In the genomic region with DNA sequence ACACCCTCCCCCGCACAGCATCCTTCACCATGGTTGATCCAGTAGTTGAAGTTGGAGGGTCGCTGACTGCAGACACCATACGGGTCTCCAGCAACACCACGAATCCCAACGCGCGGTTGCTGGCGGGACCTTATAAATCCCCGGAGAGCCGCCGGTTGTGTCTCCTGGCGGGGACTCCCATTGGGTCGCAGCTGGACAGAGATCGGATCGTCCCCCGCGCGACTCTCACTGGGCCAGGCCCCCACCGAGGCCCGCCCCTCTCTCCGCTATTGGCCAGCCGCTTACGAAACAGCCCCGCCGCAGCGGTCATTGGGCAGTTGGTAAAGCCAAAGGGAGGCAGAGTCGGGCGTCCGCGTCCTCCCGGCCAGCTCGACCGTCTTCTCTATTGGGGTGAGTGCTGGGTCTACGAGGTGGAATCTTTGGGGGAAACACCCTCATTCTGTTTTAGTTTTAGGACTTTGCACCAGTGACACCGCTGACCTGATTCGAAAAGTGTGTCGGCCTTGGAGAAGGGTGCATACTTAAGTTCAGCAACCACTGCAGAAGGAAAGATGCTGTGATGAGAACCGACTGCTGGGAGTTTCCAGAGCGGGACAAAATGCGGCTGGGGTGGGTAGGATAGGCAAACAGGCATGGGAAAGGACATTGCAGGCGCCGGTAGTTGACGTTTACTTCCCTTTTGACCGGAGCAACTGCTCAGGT, we compare ENCODE assay signal across 8 cellular contexts. TPM values are rescaled to one million over a fixed set of nuclear protein-coding genes. Genes with fewer than 3 reads are reported as not detected.
DNase-seq lines count a peak whose midpoint lies in the region; ATAC-seq and TF ChIP-seq lines count a peak whose summit lies in the region.

No MANE protein-coding gene starts in this region.

- H3K4me3 Mint-ChIP-seq in immature natural killer cell, result peak overlapping the region; percentile 84 to 90 (median 86)

- H3K36me3 Mint-ChIP-seq in immature natural killer cell, result no peaks in the 10 kb centered on the region

- TF ChIP-seq CTCF in GM10266 (IDR thresholded peaks at IDR 0.05; ENCODE audit: control insufficient read depth, insufficient read depth, low read depth, missing control alignments), result no peak

- ATAC-seq in HG02763 (IDR thresholded peaks at IDR 0.05; ENCODE audit: unreplicated experiment), result peak; percentile 90
- ATAC-seq in GM18873 (IDR thresholded peaks at IDR 0.05; ENCODE audit: low FRiP score, unreplicated experiment), result no peak

- DNase-seq in GM10266 (ENCODE audit: extremely low spot score) (peak; percentile 89), NCI-H187 (lab: John Stamatoyannopoulos, UW) (peak; percentile 95 to 96), T1000 (lab: John Stamatoyannopoulos, UW) (peak; percentile 88), cerebellar cortex (ENCODE audit: low spot score) (peak; percentile 91), immature natural killer cell (peak; percentile 60 to 68 (median 61)), skeletal muscle cell (ENCODE audit: low read depth) (peak; percentile 49)

- no peaks in the 10 kb centered on the region for H3K9me3 Mint-ChIP-seq in immature natural killer cell

- peaks cover 11 to 18% of the 10 kb centered on the region in 2 donors for H3K4me1 Mint-ChIP-seq in immature natural killer cell

- peak overlapping the region; percentile 69 for H3K4me3 ChIP-seq in skeletal muscle cell (ENCODE audit: low read depth, low read length)

- H3K27me3 Mint-ChIP-seq in immature natural killer cell (ENCODE audit: low read depth in 3 of 3), result peaks cover 3 to 20% (median 14%) of the 10 kb centered on the region in 3 donors

- H3K27ac Mint-ChIP-seq in immature natural killer cell, result no peak overlapping the region

RNA-seq across cellular contexts. Expression of a gene that starts 27.4 kb away (rescaled TPM):
- polyA plus RNA-seq in immature natural killer cell, result 10 to 100 TPM; 24.5 to 35.8 (median 25.3) TPM

RNA-seq across cellular contexts. Expression of a gene that starts 50.8 kb away (rescaled TPM):
- polyA plus RNA-seq in immature natural killer cell, result under 1 TPM in 1 of 3 donors, not detected in 2; 0.73 TPM

RNA-seq across cellular contexts. Expression of a gene that starts 53.4 kb away (rescaled TPM):
- polyA plus RNA-seq in immature natural killer cell, result 10 to 100 TPM in 1 of 3 donors, 1 to 10 TPM in 2; 4.4 to 26.2 (median 8.7) TPM
